In the genomic region with DNA sequence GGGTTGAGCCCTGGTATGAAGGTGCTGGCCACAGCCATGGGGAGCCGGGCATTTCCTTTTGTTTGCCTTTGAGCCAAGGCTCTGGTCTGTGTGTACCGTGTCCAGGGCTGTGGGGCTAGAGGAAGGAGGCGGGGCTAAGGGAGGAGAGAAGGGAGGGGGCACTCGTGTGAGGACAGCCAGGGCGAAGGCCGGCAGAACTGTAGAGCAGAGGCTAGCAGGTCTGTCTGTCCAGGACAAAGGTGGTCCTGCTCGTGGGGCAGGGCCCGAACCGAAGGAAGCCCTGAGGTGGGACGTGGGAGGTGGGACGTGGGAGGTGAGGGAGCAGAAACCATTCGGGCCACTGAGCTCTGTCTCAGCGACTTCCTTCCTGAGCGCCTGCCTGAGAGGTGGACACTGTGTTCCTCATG, we compare ENCODE assay signal across 9 cellular contexts. TPM values are rescaled to one million over a fixed set of nuclear protein-coding genes. Genes with fewer than 3 reads are reported as not detected.
DNase-seq lines count a peak whose midpoint lies in the region; ATAC-seq and TF ChIP-seq lines count a peak whose summit lies in the region.
"Had no signal": no experiment of that assay in that cellular context is flagged by ENCODE, and none has a peak within 500 bp of the region (broad histone marks: within the 10 kb centered on the region; RNA-seq: fewer than 3 reads in every experiment).

No MANE protein-coding gene starts in this region.

- H2BK5ac ChIP-seq in trophoblast cell (ENCODE audit: low read depth, low read length, poor library complexity) = no peak overlapping the region

- H2AK5ac ChIP-seq in trophoblast cell (ENCODE audit: low read length) = no peak overlapping the region

- H3K4me1 ChIP-seq in adipocyte (ENCODE audit: control insufficient read depth, insufficient read depth, low read length) = peaks cover 36% of the 10 kb centered on the region
- H3K4me1 ChIP-seq in right atrium auricular region = peaks cover 0 to 31% of the 10 kb centered on the region in 2 donors
- H3K4me1 ChIP-seq in trophoblast cell (ENCODE audit: control insufficient read depth in 1 of 2, insufficient read depth in 2 of 2, low read length in 2 of 2) = peaks cover 7 to 10% of the 10 kb centered on the region in 2 experiments
- H3K4me1 ChIP-seq in Peyer's patch = peaks cover 0 to 17% (median 0%) of the 10 kb centered on the region in 4 donors

- H3K27me3 ChIP-seq in adipocyte (replicated peaks; ENCODE audit: control insufficient read depth, insufficient read depth, low read length) (no peaks in the 10 kb centered on the region), right atrium auricular region (no peaks in the 10 kb centered on the region), trophoblast cell (ENCODE audit: insufficient read depth, low read length) (no peaks in the 10 kb centered on the region), Peyer's patch (no peaks in the 10 kb centered on the region)

- H3K23ac ChIP-seq in trophoblast cell (ENCODE audit: low read length) = no peak overlapping the region

- intact Hi-C loops in CD14-positive monocyte (cut with micrococcal nuclease) = no loop called here

- H3K27me3 Mint-ChIP-seq in CD14-positive monocyte (ENCODE audit: low read depth in 3 of 3) = no peaks in the 10 kb centered on the region
- H3K27me3 Mint-ChIP-seq in activated naive CD8-positive, alpha-beta T cell treated with anti-CD3 and anti-CD28 coated beads for 36 hours = no peaks in the 10 kb centered on the region

- H2BK12ac ChIP-seq in trophoblast cell (ENCODE audit: low read length) = no peak overlapping the region

- H3K27ac Mint-ChIP-seq in CD14-positive monocyte = peak overlapping the region in 6 of 7 donors; percentile 45 to 76 (median 66)
- no peak overlapping the region for H3K27ac Mint-ChIP-seq in activated naive CD8-positive, alpha-beta T cell treated with anti-CD3 and anti-CD28 coated beads for 36 hours

- no peak overlapping the region for H4K12ac ChIP-seq in trophoblast cell (ENCODE audit: low read depth, low read length)

- H3K9me3 ChIP-seq in adipocyte (ENCODE audit: control insufficient read depth, low read length) = no peaks in the 10 kb centered on the region
- no peaks in the 10 kb centered on the region for H3K9me3 ChIP-seq in right atrium auricular region
- no peaks in the 10 kb centered on the region for H3K9me3 ChIP-seq in trophoblast cell (ENCODE audit: insufficient read depth, low read depth, low read length)
- no peaks in the 10 kb centered on the region for H3K9me3 ChIP-seq in Peyer's patch

- no peaks in the 10 kb centered on the region for H3K79me2 ChIP-seq in trophoblast cell (ENCODE audit: control insufficient read depth, insufficient read depth, low read length, poor library complexity)

- H3K4me3 Mint-ChIP-seq in CD14-positive monocyte = peak overlapping the region; percentile 35 to 61
- no peak overlapping the region for H3K4me3 Mint-ChIP-seq in activated naive CD8-positive, alpha-beta T cell treated with anti-CD3 and anti-CD28 coated beads for 36 hours

- no peak overlapping the region for H3K18ac ChIP-seq in trophoblast cell (ENCODE audit: low read length)

- H3K4me1 Mint-ChIP-seq in CD14-positive monocyte = peaks cover 14% of the 10 kb centered on the region
- peaks cover 5% of the 10 kb centered on the region for H3K4me1 Mint-ChIP-seq in activated naive CD8-positive, alpha-beta T cell treated with anti-CD3 and anti-CD28 coated beads for 36 hours

- peak overlapping the region; percentile 42 for H4K91ac ChIP-seq in trophoblast cell (ENCODE audit: low read depth, low read length)

- no peak for TF ChIP-seq POLR2A in Peyer's patch (IDR thresholded peaks at IDR 0.05)

- H3K4me2 ChIP-seq in trophoblast cell (ENCODE audit: low read length) = no peak overlapping the region

- ATAC-seq in GM21390 (IDR thresholded peaks at IDR 0.05; ENCODE audit: unreplicated experiment) = no peak

- TF ChIP-seq CTCF in CD14-positive monocyte (IDR thresholded peaks at IDR 0.05) = no peak
- TF ChIP-seq CTCF in right atrium auricular region (IDR thresholded peaks at IDR 0.05) = no peak
- no peak for TF ChIP-seq CTCF in Peyer's patch (IDR thresholded peaks at IDR 0.05)

- DNase-seq in CD14-positive monocyte (ENCODE audit: low spot score) (no peak), adipocyte (ENCODE audit: low read depth) (no peak), right atrium auricular region (ENCODE audit: low spot score) (no peak), trophoblast cell (no peak), NCI-H1417 treated with DMSO at 0.1 percent for 48 hours (lab: John Stamatoyannopoulos, UW) (no peak), Peyer's patch (no peak)
- no peak for DNase-seq in activated naive CD8-positive, alpha-beta T cell treated with anti-CD3 and anti-CD28 coated beads for 36 hours
- DNase-seq: SW 1271 had no signal

- H3K36me3 ChIP-seq in adipocyte (ENCODE audit: control insufficient read depth, insufficient read depth, low read length, severe bottlenecking) (peaks cover 40% of the 10 kb centered on the region), right atrium auricular region (peaks cover 37% of the 10 kb centered on the region), trophoblast cell (ENCODE audit: control insufficient read depth in 1 of 2, insufficient read depth in 2 of 2, low read length in 2 of 2) (peaks cover 22 to 30% of the 10 kb centered on the region in 2 experiments), Peyer's patch (peaks cover 0 to 13% (median 0%) of the 10 kb centered on the region in 3 donors)

- H4K8ac ChIP-seq in trophoblast cell (ENCODE audit: low read depth, low read length) = peak overlapping the region; percentile 44

- H3K9ac ChIP-seq in adipocyte (ENCODE audit: low read length) = peak overlapping the region; percentile 12
- no peak overlapping the region for H3K9ac ChIP-seq in trophoblast cell (ENCODE audit: low read length)

- peak overlapping the region; percentile 65 to 66 for H3K27ac ChIP-seq in right atrium auricular region
- no peak overlapping the region for H3K27ac ChIP-seq in trophoblast cell (ENCODE audit: low read depth, low read length)
- H3K27ac ChIP-seq in Peyer's patch = peak overlapping the region in 2 of 4 donors; percentile 38 to 68

- peaks cover 2% of the 10 kb centered on the region for H3K79me1 ChIP-seq in trophoblast cell (ENCODE audit: low read length)

- H3K14ac ChIP-seq in trophoblast cell (ENCODE audit: low read length) = no peak overlapping the region

- H3K4me3 ChIP-seq in adipocyte (ENCODE audit: low read length) (no peak overlapping the region), right atrium auricular region (peak overlapping the region in 1 of 2 donors; percentile 24), trophoblast cell (ENCODE audit: low read depth, low read length) (no peak overlapping the region), Peyer's patch (peak overlapping the region in 1 of 4 donors; percentile 4)

- WGBS in trophoblast cell (ENCODE audit: extremely low coverage, insufficient coverage, insufficient read length) = no CpG with 5 or more reads among the region's 14 CpGs

- H2BK120ac ChIP-seq in trophoblast cell (ENCODE audit: insufficient read depth, low read length, poor library complexity) = no peak overlapping the region

- H3K9me3 Mint-ChIP-seq in CD14-positive monocyte = no peaks in the 10 kb centered on the region
- no peaks in the 10 kb centered on the region for H3K9me3 Mint-ChIP-seq in activated naive CD8-positive, alpha-beta T cell treated with anti-CD3 and anti-CD28 coated beads for 36 hours

- H3K36me3 Mint-ChIP-seq in CD14-positive monocyte = peaks cover 13 to 15% of the 10 kb centered on the region in 2 donors
- H3K36me3 Mint-ChIP-seq in activated naive CD8-positive, alpha-beta T cell treated with anti-CD3 and anti-CD28 coated beads for 36 hours = peaks cover 3% of the 10 kb centered on the region

- no peak overlapping the region for H3K4ac ChIP-seq in trophoblast cell (ENCODE audit: low read depth, low read length)

- no peak overlapping the region for H2AFZ ChIP-seq in trophoblast cell (ENCODE audit: insufficient read depth, low read length, poor library complexity)

RNA-seq across cellular contexts. Expression of gene TESK1, which starts 41.3 kb away (rescaled TPM):
- polyA plus RNA-seq in CD14-positive monocyte = 1 to 10 TPM; 2.9 TPM
- total RNA-seq in right atrium auricular region (10 to 100 TPM; 16.5 to 28.0 TPM), Peyer's patch (10 to 100 TPM; 21.5 to 85.1 (median 50.7) TPM)
- 29.2 and 29.7 TPM in 2 replicates for polyA plus RNA-seq in trophoblast cell (2013)
- 10 to 100 TPM; 24.9 to 26.0 TPM for total RNA-seq in activated naive CD8-positive, alpha-beta T cell treated with anti-CD3 and anti-CD28 coated beads for 36 hours

RNA-seq across cellular contexts. Expression of gene CD72, which starts 54.4 kb away (rescaled TPM):
- 1 to 10 TPM; 1.6 to 1.8 TPM for polyA plus RNA-seq in CD14-positive monocyte
- 1 to 10 TPM in 1 of 2 donors, under 1 TPM in 1; 0.79 to 1.3 TPM for total RNA-seq in right atrium auricular region
- 2.1 TPM in 2 replicates for polyA plus RNA-seq in trophoblast cell (2013)
- total RNA-seq in Peyer's patch = 10 to 100 TPM in 1 of 4 donors, 1 to 10 TPM in 3; 2.3 to 62.7 (median 4.4) TPM
- total RNA-seq in activated naive CD8-positive, alpha-beta T cell treated with anti-CD3 and anti-CD28 coated beads for 36 hours = 10 to 100 TPM; 11.4 to 11.5 TPM
